ENCODE assay signal across 7 cellular contexts in genomic region chr17:10737168-10737622, GRCh38. TPM values are rescaled to one million over a fixed set of nuclear protein-coding genes. Genes with fewer than 3 reads are reported as not detected.
DNase-seq lines count a peak whose midpoint lies in the region; ATAC-seq and TF ChIP-seq lines count a peak whose summit lies in the region.

No MANE protein-coding gene starts in this region.

- H3K27me3 ChIP-seq in SU-DHL-6 (ENCODE audit: low read length), result no peaks in the 10 kb centered on the region

- ATAC-seq in left lobe of liver, result peak; percentile 95
- ATAC-seq in GM18909 (IDR thresholded peaks at IDR 0.05; ENCODE audit: poor library complexity, unreplicated experiment), result no peak

- H3K9me3 ChIP-seq in SU-DHL-6 (ENCODE audit: insufficient read depth, low read length), result no peaks in the 10 kb centered on the region

- H3K27ac ChIP-seq in SU-DHL-6 (ENCODE audit: low read depth, low read length), result no peak overlapping the region

- H2AFZ ChIP-seq in SU-DHL-6 (ENCODE audit: low read depth, low read length, severe bottlenecking), result peak overlapping the region; percentile 37

- peak; percentile 67 for DNase-seq in EH (ENCODE audit: low read depth)
- DNase-seq in HuH-7.5 (ENCODE audit: low spot score), result peak; percentile 46
- DNase-seq in cerebellum (ENCODE audit: low spot score), result peak; percentile 12
- peak; percentile 87 for DNase-seq in left lobe of liver (ENCODE audit: low spot score)
- peak; percentile 81 for DNase-seq in superior temporal gyrus (ENCODE audit: extremely low spot score)

- H3K36me3 ChIP-seq in SU-DHL-6 (ENCODE audit: low read length), result no peaks in the 10 kb centered on the region

- H4K20me1 ChIP-seq in SU-DHL-6 (ENCODE audit: low read depth, low read length), result no peaks in the 10 kb centered on the region

- H3K4me3 ChIP-seq in SU-DHL-6 (ENCODE audit: insufficient read depth, low read length, poor library complexity, severe bottlenecking), result no peak overlapping the region

- no peak overlapping the region for H3K9ac ChIP-seq in SU-DHL-6 (ENCODE audit: low read length)

- no peaks in the 10 kb centered on the region for H3K79me2 ChIP-seq in SU-DHL-6 (ENCODE audit: insufficient read depth, low read length)

- H3F3A ChIP-seq in SU-DHL-6 (ENCODE audit: insufficient read depth), result no peaks in the 10 kb centered on the region

- H3K4me2 ChIP-seq in SU-DHL-6 (ENCODE audit: low read depth, low read length, poor library complexity, severe bottlenecking), result no peak overlapping the region

- TF ChIP-seq CTCF in SU-DHL-6 (IDR thresholded peaks at IDR 0.05; ENCODE audit: insufficient read depth, low read length, poor library complexity, severe bottlenecking), result peak; percentile 42

- H3K9me2 ChIP-seq in SU-DHL-6 (replicated peaks; ENCODE audit: insufficient read depth, low read length), result no peaks in the 10 kb centered on the region

RNA-seq across cellular contexts. Expression of gene TMEM220, which starts 7.4 kb away (rescaled TPM):
- total RNA-seq in cerebellum (1.5 TPM), left lobe of liver (42.7 TPM)

RNA-seq across cellular contexts. Expression of gene ADPRM, which starts 39.8 kb away (rescaled TPM):
- total RNA-seq in cerebellum (19.6 TPM), left lobe of liver (3.9 TPM)

RNA-seq across cellular contexts. Expression of gene SCO1, which starts 39.9 kb away (rescaled TPM):
- total RNA-seq in cerebellum, result 13.9 TPM
- 30.6 TPM for total RNA-seq in left lobe of liver

Comparison
In these comparisons a context has a peak if more than half of its experiments do, and no peak if none do; other contexts are left out.
1. DNase-seq: peak in every context shown above with its lines; median percentile 87 in left lobe of liver; 81 in superior temporal gyrus; 67 in EH; 46 in HuH-7.5; 12 in cerebellum.
2. RNA of gene TMEM220, which starts 7.4 kb away (total RNA-seq): 42.7 TPM in left lobe of liver (single experiment); 1.5 TPM in cerebellum (single experiment); every median in the first group is over 10 times any median in the second.